In the genomic region with DNA sequence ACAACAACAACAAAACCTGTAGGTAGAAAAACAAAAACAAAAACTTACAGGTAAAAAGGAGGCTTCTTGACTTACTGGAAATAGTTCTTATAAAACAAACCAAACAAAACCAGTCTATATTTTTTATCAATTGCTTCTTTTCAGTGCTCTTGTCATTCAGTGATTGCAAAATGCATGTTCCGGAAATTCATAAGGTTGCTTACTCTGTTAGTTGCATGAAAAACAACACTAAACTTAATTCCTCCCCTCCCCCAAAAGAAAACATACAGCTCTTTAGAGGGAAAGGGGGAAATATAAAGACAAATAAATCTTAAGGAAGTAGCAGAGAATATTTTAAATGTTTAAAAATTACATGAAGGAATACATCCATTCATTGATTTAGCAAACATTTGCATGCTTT, we compare ENCODE assay signal across 27 cellular contexts. TPM values are rescaled to one million over a fixed set of nuclear protein-coding genes. Genes with fewer than 3 reads are reported as not detected.
DNase-seq lines count a peak whose midpoint lies in the region; ATAC-seq, FAIRE-seq and TF ChIP-seq lines count a peak whose summit lies in the region.
"Had no signal": no experiment of that assay in that cellular context is flagged by ENCODE, and none has a peak within 500 bp of the region (broad histone marks: within the 10 kb centered on the region; RNA-seq: fewer than 3 reads in every experiment).

No MANE protein-coding gene starts in this region.

- in situ Hi-C loops in HepG2 (cut with HindIII; ENCODE audit: extremely low pct_ligation_motif_present, low pct_unique_long_range_greater_than_20kb) = no loop called here

- H4K20me1 ChIP-seq in HepG2 (ENCODE audit: insufficient read depth, low read length) = peaks cover 10% of the 10 kb centered on the region; the same call in 1 of the 2 replicates

- TF ChIP-seq RAD21 in liver (IDR thresholded peaks at IDR 0.05) = no peak
- TF ChIP-seq RAD21 in HepG2 (CRISPR knock-in tag; IDR thresholded peaks at IDR 0.05) = no peak

- no TSS peak for BruUV-seq in HepG2 (replicated peaks; lab: Mats Ljungman, UMichigan)

- intact Hi-C loops in HepG2 (cut with micrococcal nuclease; ENCODE audit: unreplicated experiment) = no loop called here
- intact Hi-C loops in breast epithelium (cut with DNase I; ENCODE audit: low total_unique reads) = no loop called here

- H2AFZ ChIP-seq in HepG2 (ENCODE audit: low read length) (no peak overlapping the region), parathyroid adenoma (no peak overlapping the region)

- H3K27me3 ChIP-seq in liver (ENCODE audit: control insufficient read depth in 4 of 4, insufficient read depth in 4 of 4, low read length in 3 of 4) (no peaks in the 10 kb centered on the region), HepG2 (ENCODE audit: control insufficient read depth in 1 of 2, insufficient read depth in 2 of 2, low read length in 2 of 2) (no peaks in the 10 kb centered on the region), breast epithelium (no peaks in the 10 kb centered on the region), parathyroid adenoma (ENCODE audit: control insufficient read depth, insufficient read depth, low read length) (no peaks in the 10 kb centered on the region)
- H3K27me3 ChIP-seq: esophagus squamous epithelium, Peyer's patch had no signal

- no peaks in the 10 kb centered on the region for H3K9me3 ChIP-seq in liver (ENCODE audit: control insufficient read depth in 4 of 4, low read length in 3 of 4)
- no peaks in the 10 kb centered on the region for H3K9me3 ChIP-seq in HepG2 (ENCODE audit: low read length)
- H3K9me3 ChIP-seq in breast epithelium = no peaks in the 10 kb centered on the region
- H3K9me3 ChIP-seq in parathyroid adenoma (ENCODE audit: control insufficient read depth, low read length) = no peaks in the 10 kb centered on the region
- H3K9me3 ChIP-seq: esophagus squamous epithelium, Peyer's patch, prostate gland had no signal

- POLR2A ChIA-PET in HepG2 (lab: Yijun Ruan, JAX) = interaction anchor here (1.1 kb wide), 1 partner anchor 62 kb away, joined by 4 read pairs; no protein-coding TSS in a partner anchor

- no peak for ATAC-seq in HepG2
- ATAC-seq: activated CD8-positive, alpha-beta T cell treated with anti-CD3 and anti-CD28 coated beads, Interleukin-2, amount 10 ng/mL, durations not matched to agents 7 days and 5 days had no signal

- CTCF ChIA-PET in HepG2 (lab: Yijun Ruan, JAX; ENCODE audit: low intra/inter-chr PET ratio, low total read pairs) = no interaction called here

- H3K79me2 ChIP-seq in HepG2 (ENCODE audit: insufficient read depth, low read length) (peaks cover 68% of the 10 kb centered on the region), parathyroid adenoma (peaks cover 47% of the 10 kb centered on the region)

- H3K4me3 ChIP-seq in liver (ENCODE audit: low read depth in 1 of 3, low read length in 3 of 3) (no peak overlapping the region), HepG2 (replicated peaks in 1 of 3; ENCODE audit: insufficient read depth in 1 of 3, low read depth in 2 of 3, low read length in 3 of 3) (no peak overlapping the region), breast epithelium (no peak overlapping the region), parathyroid adenoma (ENCODE audit: low read depth, low read length) (peak overlapping the region; percentile 0)
- H3K4me3 ChIP-seq: esophagus squamous epithelium, Peyer's patch, prostate gland had no signal

- H3K27ac ChIP-seq in liver (ENCODE audit: low read depth in 1 of 2, low read length in 2 of 2) (peak overlapping the region; percentile 54 to 82), HepG2 (ENCODE audit: extremely low read length, insufficient read depth, low read length) (no peak overlapping the region), breast epithelium (peak overlapping the region; percentile 65 to 78), parathyroid adenoma (peak overlapping the region; percentile 25)
- H3K27ac ChIP-seq: prostate gland had no signal

- WGBS in liver = 28% methylated on average over 1 of the region's 1 CpG
- WGBS in HepG2 (ENCODE audit: low lambda C conversion rate) = 95% methylated on average over 1 of the region's 1 CpG

- DNase-seq in HepG2 (ENCODE audit: low spot score) (no peak), breast epithelium (ENCODE audit: low spot score in 2 of 2) (no peak), NCI-H2196 (lab: John Stamatoyannopoulos, UW; ENCODE audit: unreplicated experiment) (no peak), urothelium cell line (ENCODE audit: low spot score) (no peak), superior temporal gyrus (ENCODE audit: extremely low spot score) (no peak)
- no peak for DNase-seq in activated CD4-positive, alpha-beta T cell treated with anti-CD3 and anti-CD28 coated beads, Interleukin-2, amount 50 U/mL, for 1 hour
- DNase-seq: activated CD4-positive, CD25-positive, alpha-beta regulatory T cell; activated CD8-positive, alpha-beta T cell treated with anti-CD3 and anti-CD28 coated beads, Interleukin-2, amount 10 ng/mL, durations not matched to agents 7 days and 5 days; activated naive CD4-positive, alpha-beta T cell treated with anti-CD3 and anti-CD28 coated beads for 36 hours; activated T-cell treated with anti-CD3 and anti-CD28 coated beads, Interleukin-2, amount 50 U/mL, for 48 hours; CD4-positive, alpha-beta T cell; DMS 273 treated with DMSO at 0.1 percent for 48 hours; effector memory CD4-positive, alpha-beta T cell; esophagus squamous epithelium; GOT3; KBM-7; left cardiac atrium; NCI-H187 treated with DMSO at 0.1 percent for 48 hours; NCI-H345; Peyer's patch; stimulated activated CD4-positive, alpha-beta T cell treated with anti-CD3 and anti-CD28 coated beads, Interleukin-4, amount 100 ng/mL, for 24 hours; T-helper 9 cell had no signal

- TF ChIP-seq POLR2A in HepG2 (IDR thresholded peaks at IDR 0.05; ENCODE audit: insufficient read depth in 1 of 2, low read depth in 2 of 2, low read length in 2 of 2) (no peak), breast epithelium (IDR thresholded peaks at IDR 0.05) (no peak)

- H3K36me3 ChIP-seq in liver (ENCODE audit: control insufficient read depth in 4 of 4, insufficient read depth in 3 of 4, low read depth in 1 of 4, low read length in 3 of 4) = peaks cover 0 to 8% (median 5%) of the 10 kb centered on the region in 4 donors
- H3K36me3 ChIP-seq in HepG2 (replicated peaks in 1 of 2; ENCODE audit: control insufficient read depth in 1 of 2, insufficient read depth in 2 of 2, low read length in 2 of 2) = peaks cover 2 to 20% of the 10 kb centered on the region in 2 experiments; a peak in 1 of 5 replicates
- no peaks in the 10 kb centered on the region for H3K36me3 ChIP-seq in breast epithelium
- H3K36me3 ChIP-seq in parathyroid adenoma (ENCODE audit: control insufficient read depth, insufficient read depth, low read length) = no peaks in the 10 kb centered on the region
- H3K36me3 ChIP-seq: prostate gland had no signal

- no peak for TF ChIP-seq EP300 in HepG2 (IDR thresholded peaks at IDR 0.05; ENCODE audit: low read depth in 2 of 2, low read length in 2 of 2)
- TF ChIP-seq EP300 in HepG2 (CRISPR knock-in tag; IDR thresholded peaks at IDR 0.05; ENCODE audit: borderline replicate concordance) = no peak

- FAIRE-seq in HepG2 (lab: Jason Lieb, UNC) = no peak
- FAIRE-seq in urothelium cell line (lab: Jason Lieb, UNC) = no peak
- FAIRE-seq: G401.6, GM19239 had no signal

- H3K9ac ChIP-seq in liver (ENCODE audit: low read depth in 1 of 2, low read length in 2 of 2) (no peak overlapping the region), HepG2 (ENCODE audit: insufficient read depth, low read depth, low read length) (no peak overlapping the region), parathyroid adenoma (no peak overlapping the region)

- H3K4me2 ChIP-seq in HepG2 (ENCODE audit: low read depth, low read length) (no peak overlapping the region), parathyroid adenoma (ENCODE audit: low read length) (peak overlapping the region; percentile 9)

- no peak for TF ChIP-seq CTCF in liver (IDR thresholded peaks at IDR 0.05; ENCODE audit: low read depth, low read length, missing input control)
- TF ChIP-seq CTCF in HepG2 (CRISPR knock-in tag; IDR thresholded peaks at IDR 0.05) = no peak
- TF ChIP-seq CTCF in breast epithelium (IDR thresholded peaks at IDR 0.05) = no peak
- no peak for TF ChIP-seq CTCF in parathyroid adenoma (IDR thresholded peaks at IDR 0.05)

- H3K4me1 ChIP-seq in liver (ENCODE audit: control insufficient read depth in 4 of 4, insufficient read depth in 4 of 4, low read length in 3 of 4) (peaks cover 10 to 53% (median 22%) of the 10 kb centered on the region in 4 donors), HepG2 (ENCODE audit: insufficient read depth, low read length) (peaks cover 20% of the 10 kb centered on the region), breast epithelium (peaks cover 3 to 9% of the 10 kb centered on the region in 2 donors), parathyroid adenoma (peaks cover 27% of the 10 kb centered on the region)
- H3K4me1 ChIP-seq: prostate gland had no signal

TF ChIP-seq in liver, 16 proteins besides CTCF, POLR2A, EP300 and RAD21 (continues in another document):
- TF ChIP-seq YY1 (IDR thresholded peaks at IDR 0.05) = no peak

TF ChIP-seq in HepG2, 621 proteins besides CTCF, POLR2A, EP300 and RAD21 (continues in another document):
- no peak for TF ChIP-seq TP53 (CRISPR knock-in tag; conservative IDR thresholded peaks at IDR 0.05)

RNA-seq across cellular contexts. Expression of a gene that starts 19.1 kb away (rescaled TPM):
- total RNA-seq in liver (100 to 1,000 TPM in 1 of 2 donors, 10 to 100 TPM in 1; 47.0 to 113 TPM), HepG2 (2016; rRNA removed; fragmentation: Illumina TruSeq; extraction: Trizol) (7.7 and 8.3 TPM in 2 replicates), breast epithelium (10 to 100 TPM; 36.4 to 71.7 (median 49.9) TPM)
- polyA plus RNA-seq in liver (10 to 100 TPM; 14.3 to 17.1 TPM), HepG2 (2011; rRNA removed) (25.0 and 26.7 TPM in 2 replicates)
- total RNA-seq in HepG2 (2016; cell fraction: cytosol; rRNA removed; fragmentation: Illumina TruSeq; extraction: Trizol; ENCODE audit: low read depth) = 1.8 and 3.2 TPM in 2 replicates
- 8.3 and 11.9 TPM in 2 replicates for total RNA-seq in HepG2 (2016; cell fraction: insoluble cytoplasmic fraction; rRNA removed; fragmentation: Illumina TruSeq; extraction: Trizol)
- total RNA-seq in HepG2 (2016; cell fraction: membrane; rRNA removed; fragmentation: Illumina TruSeq; extraction: Trizol) = 3.4 and 3.7 TPM in 2 replicates
- total RNA-seq in HepG2 (2016; cell fraction: nucleus; rRNA removed; fragmentation: Illumina TruSeq; extraction: Trizol) = 13.4 and 15.2 TPM in 2 replicates
- 15.9 and 21.3 TPM in 2 replicates for polyA plus RNA-seq in HepG2 (2011; cell fraction: cytosol; rRNA removed)
- 38.4 and 39.5 TPM in 2 replicates for polyA plus RNA-seq in HepG2 (2011; cell fraction: nucleus; rRNA removed)
- polyA plus RNA-seq in HepG2 (2012) = 21.1 and 22.8 TPM in 2 replicates
- 0.06 and 0.08 TPM in 2 replicates for polyA plus RNA-seq in HepG2 (2016; cell fraction: cytosol; fragmentation: Illumina TruSeq; extraction: Trizol; ENCODE audit: low read depth)
- 5.3 and 5.4 TPM in 2 replicates for polyA plus RNA-seq in HepG2 (2016; cell fraction: insoluble cytoplasmic fraction; fragmentation: Illumina TruSeq; extraction: Trizol; ENCODE audit: low read depth)
- 0.40 and 0.56 TPM in 2 replicates for polyA plus RNA-seq in HepG2 (2016; cell fraction: membrane; fragmentation: Illumina TruSeq; extraction: Trizol; ENCODE audit: low read depth)
- polyA plus RNA-seq in HepG2 (2016; cell fraction: nucleus; fragmentation: Illumina TruSeq; extraction: Trizol; ENCODE audit: insufficient read depth, low read depth) = 8.8 and 10.3 TPM in 2 replicates
- polyA minus RNA-seq in HepG2 (2011; rRNA and poly(A)+ RNA removed; ENCODE audit: low replicate concordance) = 100 and 104 TPM in 2 replicates
- polyA minus RNA-seq in HepG2 (2011; cell fraction: cytosol; rRNA and poly(A)+ RNA removed) = 49.4 and 55.2 TPM in 2 replicates
- 151 and 216 TPM in 2 replicates for polyA minus RNA-seq in HepG2 (2011; cell fraction: nucleus; rRNA and poly(A)+ RNA removed)
